17 cellular contexts compared by ENCODE assay signal in the genomic region with DNA sequence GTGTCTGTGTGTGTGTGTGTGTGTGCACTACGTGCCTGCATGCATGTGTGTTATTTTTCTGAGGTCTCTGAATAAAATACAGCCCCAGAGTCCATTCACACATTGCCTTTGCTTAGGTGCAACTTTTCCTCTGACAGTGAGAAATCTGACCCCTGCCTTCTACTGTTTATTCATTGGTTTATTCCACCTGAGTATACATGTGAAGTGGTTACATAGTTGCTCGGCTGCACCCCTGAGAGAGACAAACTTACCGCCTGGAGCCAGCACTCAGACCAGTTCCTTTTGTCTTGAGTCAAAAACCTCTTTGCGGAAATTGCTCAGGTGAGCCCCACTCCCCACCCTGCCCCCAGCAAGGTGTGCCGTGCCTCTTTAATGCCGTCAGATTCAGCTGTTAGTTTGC.
"Had no signal": no experiment of that assay in that cellular context is flagged by ENCODE, and none has a peak within 500 bp of the region (broad histone marks: within the 10 kb centered on the region; RNA-seq: fewer than 3 reads in every experiment).

No MANE protein-coding gene starts in this region.

- H3K4me3 ChIP-seq: body of pancreas, gastrocnemius medialis had no signal

- H3K27ac ChIP-seq: body of pancreas, epithelial cell of prostate, gastrocnemius medialis, parathyroid adenoma had no signal

- DNase-seq: activated B cell treated with CpG ODN at 0.5 μM for 24 hours; activated CD4-positive, alpha-beta T cell treated with anti-CD3 and anti-CD28 coated beads, Interleukin-2, amount 10 ng/mL, durations not matched to agents 7 days and 5 days; activated naive CD4-positive, alpha-beta T cell treated with anti-CD3 and anti-CD28 coated beads, Interleukin-2, amount 50 U/mL, for 16 hours; body of pancreas; effector memory CD4-positive, alpha-beta T cell; gastrocnemius medialis; kidney; left ventricle myocardium superior; mesendoderm; retina; stimulated activated CD4-positive, alpha-beta T cell treated with anti-CD3 and anti-CD28 coated beads, Interleukin-15, amount 100 ng/mL, for 24 hours; stimulated activated CD4-positive, alpha-beta T cell treated with anti-CD3 and anti-CD28 coated beads, Interleukin-4, amount 100 ng/mL, for 24 hours had no signal

- ATAC-seq: body of pancreas, gastrocnemius medialis, left ventricle myocardium superior had no signal

- H3K79me2 ChIP-seq: parathyroid adenoma had no signal

- H3K27ac Mint-ChIP-seq: activated B cell treated with CpG ODN at 0.5 μM for 24 hours; activated CD4-positive, alpha-beta T cell treated with anti-CD3 and anti-CD28 coated beads, Interleukin-2, amount 10 ng/mL, durations not matched to agents 7 days and 5 days; stimulated activated naive CD8-positive, alpha-beta T cell treated with anti-CD3 and anti-CD28 coated beads, Interleukin-15, Interleukin-2, amounts not matched to agents 100 ng/mL and 50 ng/mL, for 24 hours had no signal

- H3K9me3 Mint-ChIP-seq: activated B cell treated with CpG ODN at 0.5 μM for 24 hours; activated CD4-positive, alpha-beta T cell treated with anti-CD3 and anti-CD28 coated beads, Interleukin-2, amount 10 ng/mL, durations not matched to agents 7 days and 5 days; central memory CD8-positive, alpha-beta T cell; neural crest cell; stimulated activated naive CD8-positive, alpha-beta T cell treated with anti-CD3 and anti-CD28 coated beads, Interleukin-15, Interleukin-2, amounts not matched to agents 100 ng/mL and 50 ng/mL, for 24 hours had no signal

- H3K4me1 ChIP-seq: body of pancreas, gastrocnemius medialis, parathyroid adenoma had no signal

- H3K9ac ChIP-seq: parathyroid adenoma had no signal

- H3K36me3 ChIP-seq: gastrocnemius medialis had no signal

- H3K4me3 Mint-ChIP-seq: activated B cell treated with CpG ODN at 0.5 μM for 24 hours; activated CD4-positive, alpha-beta T cell treated with anti-CD3 and anti-CD28 coated beads, Interleukin-2, amount 10 ng/mL, durations not matched to agents 7 days and 5 days; central memory CD8-positive, alpha-beta T cell; neural crest cell; stimulated activated naive CD8-positive, alpha-beta T cell treated with anti-CD3 and anti-CD28 coated beads, Interleukin-15, Interleukin-2, amounts not matched to agents 100 ng/mL and 50 ng/mL, for 24 hours had no signal

- H2AFZ ChIP-seq: parathyroid adenoma had no signal

- FAIRE-seq: kidney had no signal

- H3K27me3 Mint-ChIP-seq: activated B cell treated with CpG ODN at 0.5 μM for 24 hours; activated CD4-positive, alpha-beta T cell treated with anti-CD3 and anti-CD28 coated beads, Interleukin-2, amount 10 ng/mL, durations not matched to agents 7 days and 5 days; stimulated activated naive CD8-positive, alpha-beta T cell treated with anti-CD3 and anti-CD28 coated beads, Interleukin-15, Interleukin-2, amounts not matched to agents 100 ng/mL and 50 ng/mL, for 24 hours had no signal

- H3K4me1 Mint-ChIP-seq: activated B cell treated with CpG ODN at 0.5 μM for 24 hours; activated CD4-positive, alpha-beta T cell treated with anti-CD3 and anti-CD28 coated beads, Interleukin-2, amount 10 ng/mL, durations not matched to agents 7 days and 5 days; central memory CD8-positive, alpha-beta T cell had no signal

- H3K9me3 ChIP-seq: body of pancreas, gastrocnemius medialis had no signal
